9 cellular contexts compared by ENCODE assay signal in genomic region chr1:182303778-182304177, GRCh38.
DNase-seq lines count a peak whose midpoint lies in the region; ATAC-seq and TF ChIP-seq lines count a peak whose summit lies in the region.
"Had no signal": no experiment of that assay in that cellular context is flagged by ENCODE, and none has a peak within 500 bp of the region (broad histone marks: within the 10 kb centered on the region; RNA-seq: fewer than 3 reads in every experiment).

No MANE protein-coding gene starts in this region.

- no peak for TF ChIP-seq EP300 in ovary (IDR thresholded peaks at IDR 0.05)

- TF ChIP-seq CTCF in GM12864 (IDR thresholded peaks at IDR 0.05; ENCODE audit: low read depth, low read length, missing control alignments) (no peak), OCI-LY3 (IDR thresholded peaks at IDR 0.05; ENCODE audit: low read depth, low read length) (no peak), ovary (IDR thresholded peaks at IDR 0.05) (no peak)

- H4K20me1 ChIP-seq in OCI-LY3 (ENCODE audit: insufficient read depth, low read length), result no peaks in the 10 kb centered on the region

- no peak overlapping the region for H3K4me3 ChIP-seq in GM12864 (ENCODE audit: low read depth, low read length)
- H3K4me3 ChIP-seq in OCI-LY3 (ENCODE audit: low read length), result no peak overlapping the region
- no peak overlapping the region for H3K4me3 ChIP-seq in ovary

- ATAC-seq in GM19397 (IDR thresholded peaks at IDR 0.05; ENCODE audit: unreplicated experiment) (peak; percentile 65), HG03045 (IDR thresholded peaks at IDR 0.05; ENCODE audit: unreplicated experiment) (peak; percentile 73)

- no peak overlapping the region for H3K9ac ChIP-seq in OCI-LY3 (ENCODE audit: low read length)

- peak overlapping the region; percentile 37 for H3K4me2 ChIP-seq in OCI-LY3 (ENCODE audit: low read length)

- peaks cover 15% of the 10 kb centered on the region for H3K4me1 ChIP-seq in OCI-LY3 (ENCODE audit: low read length)
- peaks cover 10% of the 10 kb centered on the region for H3K4me1 ChIP-seq in ovary (ENCODE audit: insufficient read depth)

- H3K36me3 ChIP-seq in OCI-LY3 (replicated peaks; ENCODE audit: low read depth, low read length), result no peaks in the 10 kb centered on the region
- H3K36me3 ChIP-seq in ovary, result no peaks in the 10 kb centered on the region

- no peak overlapping the region for H2AFZ ChIP-seq in OCI-LY3 (ENCODE audit: low read depth, low read length)

- DNase-seq in GM12864 (ENCODE audit: low read depth) (peak; percentile 30), NCI-H2081 (lab: John Stamatoyannopoulos, UW) (no peak), NOMO-1 treated with dmso at 0.1 percent for 144 hours (lab: John Stamatoyannopoulos, UW; ENCODE audit: unreplicated experiment) (no peak), DMS153 treated with DMSO at 0.1 percent for 48 hours (lab: John Stamatoyannopoulos, UW; ENCODE audit: unreplicated experiment) (no peak), ovary (no peak)
- DNase-seq: AML-193 had no signal

- 35 to 37% (median 36%) methylated on average over 2 of the region's 2 CpGs for WGBS in ovary, 3 donors

- no peak for TF ChIP-seq POLR2A in ovary (IDR thresholded peaks at IDR 0.05)

- intact Hi-C loops in ovary (cut with DNase I), result loop anchor here in 2 of 4 donors (5.0 to 10.0 kb wide), 3 partner anchors 79 to 159 kb away; no protein-coding TSS in a partner anchor

- H3K27ac ChIP-seq in OCI-LY3 (ENCODE audit: low read length), result no peak overlapping the region
- peak overlapping the region in 1 of 2 donors; percentile 5 for H3K27ac ChIP-seq in ovary

- H3K27me3 ChIP-seq in OCI-LY3 (ENCODE audit: low read depth, low read length), result 0 out of 2 replicates have a peak, but pooled peaks cover 4% of the 10 kb centered on the region
- H3K27me3 ChIP-seq in ovary, result no peaks in the 10 kb centered on the region

- H3K79me2 ChIP-seq in OCI-LY3 (ENCODE audit: low read length), result no peaks in the 10 kb centered on the region

- H3K9me3 ChIP-seq in OCI-LY3 (ENCODE audit: insufficient read depth, low read length) (no peaks in the 10 kb centered on the region), ovary (no peaks in the 10 kb centered on the region)
